7 cellular contexts compared by ENCODE assay signal in the genomic region with DNA sequence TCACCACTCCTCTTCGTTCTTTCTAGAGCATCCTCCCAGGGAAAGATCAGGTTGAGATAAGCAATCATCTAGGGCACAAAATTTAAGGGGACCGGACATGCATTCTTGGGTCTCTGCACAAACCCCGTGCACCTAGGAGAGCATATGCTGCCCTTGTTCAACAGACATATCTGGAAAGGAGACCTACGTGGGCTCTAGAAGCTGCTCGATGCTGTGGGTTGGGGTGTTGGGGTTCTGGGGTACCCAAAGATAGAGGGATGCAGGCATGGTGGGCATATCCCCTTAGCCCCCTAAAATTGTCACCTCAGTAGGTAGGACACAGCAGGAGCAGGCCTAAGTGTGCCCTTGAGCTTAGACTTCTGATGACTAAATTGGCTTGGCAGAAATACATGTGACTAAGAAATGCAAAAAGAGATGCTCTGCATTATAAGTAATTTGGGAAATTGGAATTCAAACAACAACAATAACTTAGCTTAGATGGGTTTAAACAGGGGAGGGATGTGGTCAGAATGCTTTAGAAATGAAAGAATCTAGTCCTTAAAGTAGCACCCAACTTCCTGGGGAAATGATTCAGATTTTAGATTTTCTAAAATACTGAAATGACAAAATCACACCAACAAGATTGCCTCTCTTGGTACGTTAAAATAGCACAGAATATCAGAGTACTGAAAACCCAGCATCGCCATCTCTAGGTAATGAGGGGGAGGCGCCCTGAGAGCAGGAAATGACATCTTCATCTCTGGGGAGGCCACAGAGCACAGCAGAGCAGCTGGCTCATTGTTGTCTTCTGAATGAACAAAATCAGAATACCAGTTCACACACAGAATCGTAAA.
DNase-seq lines count a peak whose midpoint lies in the region; ATAC-seq and TF ChIP-seq lines count a peak whose summit lies in the region.

No MANE protein-coding gene starts in this region.

- H3K4me3 ChIP-seq in OCI-LY3 (ENCODE audit: low read length) (no peak overlapping the region), prostate gland (no peak overlapping the region), adrenal gland (no peak overlapping the region)

- peak; percentile 96 for ATAC-seq in GM18873 (IDR thresholded peaks at IDR 0.05; ENCODE audit: low FRiP score, unreplicated experiment)
- peak; percentile 79 for ATAC-seq in HG02763 (IDR thresholded peaks at IDR 0.05; ENCODE audit: unreplicated experiment)
- ATAC-seq in central memory CD8-positive, alpha-beta T cell (replicated peaks; ENCODE audit: extremely low read depth, poor library complexity, severe bottlenecking): peak; percentile 86

- TF ChIP-seq POLR2A in prostate gland (IDR thresholded peaks at IDR 0.05) (no peak), adrenal gland (IDR thresholded peaks at IDR 0.05) (no peak)

- TF ChIP-seq CTCF in OCI-LY3 (IDR thresholded peaks at IDR 0.05; ENCODE audit: low read depth, low read length) (no peak), prostate gland (IDR thresholded peaks at IDR 0.05) (no peak), adrenal gland (IDR thresholded peaks at IDR 0.05) (no peak)

- H3K4me1 ChIP-seq in OCI-LY3 (ENCODE audit: low read length) (peaks cover 14% of the 10 kb centered on the region), prostate gland (replicated peaks) (no peaks in the 10 kb centered on the region), adrenal gland (replicated peaks in 1 of 2) (no peaks in the 10 kb centered on the region)

- DNase-seq in central memory CD8-positive, alpha-beta T cell (ENCODE audit: low spot score in 2 of 2): no peak
- DNase-seq in stimulated activated CD8-positive, alpha-beta memory T cell treated with anti-CD3 and anti-CD28 coated beads, Interleukin-12 subunit alpha, Interleukin-12 subunit beta, amount 100 ng/mL, for 24 hours (ENCODE audit: extremely low read depth): peak; percentile 20
- DNase-seq in prostate gland (ENCODE audit: low spot score) (no peak), adrenal gland (no peak)

- H3K27ac ChIP-seq in OCI-LY3 (ENCODE audit: low read length) (peak overlapping the region; percentile 41), prostate gland (no peak overlapping the region), adrenal gland (no peak overlapping the region)

- H3K79me2 ChIP-seq in OCI-LY3 (ENCODE audit: low read length): no peaks in the 10 kb centered on the region

- H3K36me3 Mint-ChIP-seq in central memory CD8-positive, alpha-beta T cell (ENCODE audit: insufficient read depth): no peaks in the 10 kb centered on the region

- no peaks in the 10 kb centered on the region for H3K27me3 ChIP-seq in OCI-LY3 (ENCODE audit: low read depth, low read length)
- H3K27me3 ChIP-seq in prostate gland (replicated peaks; ENCODE audit: insufficient read depth): no peaks in the 10 kb centered on the region
- no peaks in the 10 kb centered on the region for H3K27me3 ChIP-seq in adrenal gland

- H3K9ac ChIP-seq in OCI-LY3 (ENCODE audit: low read length): no peak overlapping the region

- H3K4me2 ChIP-seq in OCI-LY3 (ENCODE audit: low read length): peak overlapping the region; percentile 10

- H3K27ac Mint-ChIP-seq in central memory CD8-positive, alpha-beta T cell (ENCODE audit: low read depth): peak overlapping the region; percentile 39

- 84% methylated on average over 9 of the region's 9 CpGs for WGBS in prostate gland
- WGBS in adrenal gland, 4 donors: 75 to 76% (median 76%) methylated on average over 8 to 9 of the region's 9 CpGs

- H3K4me1 Mint-ChIP-seq in central memory CD8-positive, alpha-beta T cell: peaks cover 16% of the 10 kb centered on the region

- H3K9me3 Mint-ChIP-seq in central memory CD8-positive, alpha-beta T cell: no peaks in the 10 kb centered on the region

- H3K27me3 Mint-ChIP-seq in central memory CD8-positive, alpha-beta T cell: no peaks in the 10 kb centered on the region

- H3K4me3 Mint-ChIP-seq in central memory CD8-positive, alpha-beta T cell: no peak overlapping the region

- H4K20me1 ChIP-seq in OCI-LY3 (ENCODE audit: insufficient read depth, low read length): no peaks in the 10 kb centered on the region

- intact Hi-C loops in prostate gland (cut with DNase I): no loop called here
- intact Hi-C loops in adrenal gland (cut with DNase I): no loop called here

- no peaks in the 10 kb centered on the region for H3K36me3 ChIP-seq in OCI-LY3 (replicated peaks; ENCODE audit: low read depth, low read length)
- no peaks in the 10 kb centered on the region for H3K36me3 ChIP-seq in prostate gland
- no peaks in the 10 kb centered on the region for H3K36me3 ChIP-seq in adrenal gland (replicated peaks in 1 of 2)

- H3K9me3 ChIP-seq in OCI-LY3 (ENCODE audit: insufficient read depth, low read length) (no peaks in the 10 kb centered on the region), prostate gland (no peaks in the 10 kb centered on the region), adrenal gland (replicated peaks in 1 of 3) (peaks cover 0 to 3% (median 0%) of the 10 kb centered on the region in 3 donors)

- peak overlapping the region; percentile 73 for H2AFZ ChIP-seq in OCI-LY3 (ENCODE audit: low read depth, low read length)
